2 cellular contexts compared by ENCODE assay signal in genomic region chr4:1396806-1397455, GRCh38.
TF ChIP-seq lines count a peak whose summit lies in the region.

No MANE protein-coding gene starts in this region.

TF ChIP-seq in SK-N-SH, 30 proteins besides CTCF, POLR2A, EP300 and RAD21 (continued from another document):
- TF ChIP-seq SIN3A (IDR thresholded peaks at IDR 0.05; ENCODE audit: borderline replicate concordance, low read depth, low read length) (no peak), MEF2A (IDR thresholded peaks at IDR 0.05; ENCODE audit: borderline replicate concordance, low read depth) (no peak), YY1 (IDR thresholded peaks at IDR 0.05; ENCODE audit: low read depth) (no peak), GABPA (IDR thresholded peaks at IDR 0.05; ENCODE audit: low read depth) (no peak), MXI1 (IDR thresholded peaks at IDR 0.05; ENCODE audit: low read depth, low read length) (no peak), RCOR1 (IDR thresholded peaks at IDR 0.05; ENCODE audit: low read length) (no peak), POLR2AphosphoS5 (IDR thresholded peaks at IDR 0.05; ENCODE audit: low read depth, low read length) (no peak), PBX3 (IDR thresholded peaks at IDR 0.05) (no peak), CHD2 (IDR thresholded peaks at IDR 0.05; ENCODE audit: low read length, partially characterized antibody) (no peak), ELF1 (IDR thresholded peaks at IDR 0.05) (no peak), FOXM1 (IDR thresholded peaks at IDR 0.05; ENCODE audit: low read depth) (no peak)
- TF ChIP-seq, protein P1, sequence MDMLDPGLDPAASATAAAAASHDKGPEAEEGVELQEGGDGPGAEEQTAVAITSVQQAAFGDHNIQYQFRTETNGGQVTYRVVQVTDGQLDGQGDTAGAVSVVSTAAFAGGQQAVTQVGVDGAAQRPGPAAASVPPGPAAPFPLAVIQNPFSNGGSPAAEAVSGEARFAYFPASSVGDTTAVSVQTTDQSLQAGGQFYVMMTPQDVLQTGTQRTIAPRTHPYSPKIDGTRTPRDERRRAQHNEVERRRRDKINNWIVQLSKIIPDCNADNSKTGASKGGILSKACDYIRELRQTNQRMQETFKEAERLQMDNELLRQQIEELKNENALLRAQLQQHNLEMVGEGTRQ (IDR thresholded peaks at IDR 0.05; ENCODE audit: borderline replicate concordance, low read depth, low read length): no peak

TF ChIP-seq in SK-N-SH treated with all-trans-retinoic acid at 6 μM for 48 hours, 23 proteins besides CTCF, POLR2A, EP300 and RAD21 (continued from another document):
- TF ChIP-seq TSHZ2 (CRISPR knock-in tag; IDR thresholded peaks at IDR 0.05) (no peak), ZFP3 (CRISPR knock-in tag; IDR thresholded peaks at IDR 0.05) (no peak), BACH2 (CRISPR knock-in tag; IDR thresholded peaks at IDR 0.05; ENCODE audit: borderline replicate concordance) (no peak), CSDC2 (CRISPR knock-in tag; IDR thresholded peaks at IDR 0.05) (no peak), ARNTL (CRISPR knock-in tag; IDR thresholded peaks at IDR 0.05; ENCODE audit: borderline replicate concordance, low read depth) (no peak), ZNF70 (CRISPR knock-in tag; IDR thresholded peaks at IDR 0.05) (no peak), ZC3H10 (CRISPR knock-in tag; IDR thresholded peaks at IDR 0.05) (no peak), RARB (CRISPR knock-in tag; IDR thresholded peaks at IDR 0.05) (no peak)
- TF ChIP-seq, protein P2, sequence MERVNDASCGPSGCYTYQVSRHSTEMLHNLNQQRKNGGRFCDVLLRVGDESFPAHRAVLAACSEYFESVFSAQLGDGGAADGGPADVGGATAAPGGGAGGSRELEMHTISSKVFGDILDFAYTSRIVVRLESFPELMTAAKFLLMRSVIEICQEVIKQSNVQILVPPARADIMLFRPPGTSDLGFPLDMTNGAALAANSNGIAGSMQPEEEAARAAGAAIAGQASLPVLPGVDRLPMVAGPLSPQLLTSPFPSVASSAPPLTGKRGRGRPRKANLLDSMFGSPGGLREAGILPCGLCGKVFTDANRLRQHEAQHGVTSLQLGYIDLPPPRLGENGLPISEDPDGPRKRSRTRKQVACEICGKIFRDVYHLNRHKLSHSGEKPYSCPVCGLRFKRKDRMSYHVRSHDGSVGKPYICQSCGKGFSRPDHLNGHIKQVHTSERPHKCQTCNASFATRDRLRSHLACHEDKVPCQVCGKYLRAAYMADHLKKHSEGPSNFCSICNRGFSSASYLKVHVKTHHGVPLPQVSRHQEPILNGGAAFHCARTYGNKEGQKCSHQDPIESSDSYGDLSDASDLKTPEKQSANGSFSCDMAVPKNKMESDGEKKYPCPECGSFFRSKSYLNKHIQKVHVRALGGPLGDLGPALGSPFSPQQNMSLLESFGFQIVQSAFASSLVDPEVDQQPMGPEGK (CRISPR knock-in tag; IDR thresholded peaks at IDR 0.05; ENCODE audit: borderline replicate concordance): no peak
TF ChIP-seq in SK-N-SH treated with all-trans-retinoic acid at 6 μM for 48 hours: peak in this region for 0.
